ENCODE assay signal across 7 cellular contexts in the genomic region with DNA sequence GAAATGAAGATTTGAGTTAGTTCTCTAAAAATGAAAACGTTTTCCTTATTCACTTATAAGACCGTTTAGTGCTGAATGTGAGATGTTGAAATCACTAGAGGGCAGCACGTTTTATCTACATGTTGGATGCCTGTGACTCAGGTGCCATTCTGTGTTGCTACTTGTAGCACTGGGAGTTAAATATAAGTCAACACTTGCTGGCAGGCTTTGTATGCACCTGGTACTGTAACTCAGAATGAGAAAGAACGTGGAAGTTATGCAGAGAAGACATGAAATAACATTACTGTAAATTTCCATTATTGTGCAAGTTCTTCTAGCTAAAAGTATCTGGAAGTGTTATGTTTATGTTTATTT. TPM values are rescaled to one million over a fixed set of nuclear protein-coding genes. Genes with fewer than 3 reads are reported as not detected.
DNase-seq lines count a peak whose midpoint lies in the region; ATAC-seq, FAIRE-seq and TF ChIP-seq lines count a peak whose summit lies in the region.

No MANE protein-coding gene starts in this region.

- H3K27me3 ChIP-seq in brain microvascular endothelial cell (replicated peaks) (no peaks in the 10 kb centered on the region), lower lobe of right lung (ENCODE audit: low read depth) (no peaks in the 10 kb centered on the region)

- TF ChIP-seq CTCF in brain microvascular endothelial cell (IDR thresholded peaks at IDR 0.05; ENCODE audit: low read depth, low read length, missing control alignments) (peak; percentile 43), lower lobe of right lung (IDR thresholded peaks at IDR 0.05) (peak; percentile 31)

- in situ Hi-C loops in brain microvascular endothelial cell (cut with HindIII; ENCODE audit: low pct_ligation_motif_present, low sequenced_read_pairs) = no loop called here

- H3K4me1 ChIP-seq in lower lobe of right lung = peaks cover 6% of the 10 kb centered on the region

- H3K36me3 ChIP-seq in brain microvascular endothelial cell (replicated peaks) (no peaks in the 10 kb centered on the region), lower lobe of right lung (peaks cover 19% of the 10 kb centered on the region)

- no peaks in the 10 kb centered on the region for H3K9me3 ChIP-seq in lower lobe of right lung

- H3K27ac ChIP-seq in brain microvascular endothelial cell (no peak overlapping the region), lower lobe of right lung (peak overlapping the region; percentile 25)

- intact Hi-C loops in lower lobe of right lung (cut with DNase I) = no loop called here

- H3K4me3 ChIP-seq in brain microvascular endothelial cell (ENCODE audit: low read depth, low read length) (no peak overlapping the region), lower lobe of right lung (no peak overlapping the region)

- peak; percentile 90 to 94 for ATAC-seq in lower lobe of right lung
- ATAC-seq in GM19397 (IDR thresholded peaks at IDR 0.05; ENCODE audit: unreplicated experiment) = no peak
- no peak for ATAC-seq in HG03196 (IDR thresholded peaks at IDR 0.05; ENCODE audit: unreplicated experiment)

- FAIRE-seq in G401.6 (lab: Jason Lieb, UNC) = peak; percentile 92

- DNase-seq in HCEC 1CT (peak; percentile 88), NCI-H524 treated with DMSO at 0.1 percent for 48 hours (lab: John Stamatoyannopoulos, UW) (peak; percentile 8), brain microvascular endothelial cell (peak; percentile 71), lower lobe of right lung (no peak)

RNA-seq across cellular contexts. Expression of a gene that starts 45.9 kb away (rescaled TPM):
- 16.5 TPM for total RNA-seq in lower lobe of right lung

Comparison
In these comparisons a context has a peak if more than half of its experiments do, and no peak if none do; other contexts are left out.
1. ATAC-seq: peak in lower lobe of right lung (2 of 2); none in GM19397 (single experiment) and HG03196 (single experiment).